ENCODE assay signal across 1 cellular context in the genomic region with DNA sequence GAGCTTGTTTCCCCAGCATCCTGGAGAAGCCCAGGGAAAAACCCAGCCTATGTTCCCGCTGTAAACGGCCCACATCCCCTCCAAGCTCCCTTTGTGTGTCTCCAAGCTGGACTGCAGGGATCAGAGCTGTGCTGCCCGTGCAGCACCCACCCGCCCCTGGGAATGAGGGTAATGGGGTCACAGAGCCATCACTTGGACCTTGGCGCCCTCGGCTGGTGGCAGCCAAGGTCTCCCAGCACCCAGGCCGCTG.
TF ChIP-seq lines count a peak whose summit lies in the region.

No MANE protein-coding gene starts in this region.

TF ChIP-seq in K562, 482 proteins besides CTCF, POLR2A, EP300 and RAD21:
- TF ChIP-seq PHF8 (IDR thresholded peaks at IDR 0.05; ENCODE audit: borderline replicate concordance, low read length) = no peak
- TF ChIP-seq NFE2 (IDR thresholded peaks at IDR 0.05; ENCODE audit: low read depth) = no peak
- TF ChIP-seq ZNF197 (CRISPR knock-in tag; IDR thresholded peaks at IDR 0.05; ENCODE audit: low read depth) = no peak
- no peak for TF ChIP-seq PRPF4 (IDR thresholded peaks at IDR 0.05; ENCODE audit: insufficient read depth, low read depth, low read length, poor library complexity, severe bottlenecking)
- TF ChIP-seq, protein P1, sequence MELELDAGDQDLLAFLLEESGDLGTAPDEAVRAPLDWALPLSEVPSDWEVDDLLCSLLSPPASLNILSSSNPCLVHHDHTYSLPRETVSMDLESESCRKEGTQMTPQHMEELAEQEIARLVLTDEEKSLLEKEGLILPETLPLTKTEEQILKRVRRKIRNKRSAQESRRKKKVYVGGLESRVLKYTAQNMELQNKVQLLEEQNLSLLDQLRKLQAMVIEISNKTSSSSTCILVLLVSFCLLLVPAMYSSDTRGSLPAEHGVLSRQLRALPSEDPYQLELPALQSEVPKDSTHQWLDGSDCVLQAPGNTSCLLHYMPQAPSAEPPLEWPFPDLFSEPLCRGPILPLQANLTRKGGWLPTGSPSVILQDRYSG (tag; conservative IDR thresholded peaks at IDR 0.05; ENCODE audit: low read depth) = no peak
- no peak for TF ChIP-seq MCM2 (IDR thresholded peaks at IDR 0.05; ENCODE audit: low read depth)
- no peak for TF ChIP-seq ETV5 (CRISPR knock-in tag; IDR thresholded peaks at IDR 0.05; ENCODE audit: low read depth)
- TF ChIP-seq DPF2 (IDR thresholded peaks at IDR 0.05) = no peak
- no peak for TF ChIP-seq LEF1 (IDR thresholded peaks at IDR 0.05)
- TF ChIP-seq, protein P2, sequence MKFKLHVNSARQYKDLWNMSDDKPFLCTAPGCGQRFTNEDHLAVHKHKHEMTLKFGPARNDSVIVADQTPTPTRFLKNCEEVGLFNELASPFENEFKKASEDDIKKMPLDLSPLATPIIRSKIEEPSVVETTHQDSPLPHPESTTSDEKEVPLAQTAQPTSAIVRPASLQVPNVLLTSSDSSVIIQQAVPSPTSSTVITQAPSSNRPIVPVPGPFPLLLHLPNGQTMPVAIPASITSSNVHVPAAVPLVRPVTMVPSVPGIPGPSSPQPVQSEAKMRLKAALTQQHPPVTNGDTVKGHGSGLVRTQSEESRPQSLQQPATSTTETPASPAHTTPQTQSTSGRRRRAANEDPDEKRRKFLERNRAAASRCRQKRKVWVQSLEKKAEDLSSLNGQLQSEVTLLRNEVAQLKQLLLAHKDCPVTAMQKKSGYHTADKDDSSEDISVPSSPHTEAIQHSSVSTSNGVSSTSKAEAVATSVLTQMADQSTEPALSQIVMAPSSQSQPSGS (CRISPR knock-in tag; IDR thresholded peaks at IDR 0.05) = no peak
